In genomic region chr4:130043796-130044195, GRCh38 we compare ENCODE assay signal across 10 cellular contexts.
DNase-seq lines count a peak whose midpoint lies in the region; ATAC-seq, FAIRE-seq and TF ChIP-seq lines count a peak whose summit lies in the region.
"Had no signal": no experiment of that assay in that cellular context is flagged by ENCODE, and none has a peak within 500 bp of the region (broad histone marks: within the 10 kb centered on the region; RNA-seq: fewer than 3 reads in every experiment).

No MANE protein-coding gene starts in this region.

- no peaks in the 10 kb centered on the region for H3K36me3 ChIP-seq in right lobe of liver

- no peak for TF ChIP-seq CTCF in right lobe of liver (IDR thresholded peaks at IDR 0.05)

- H3K36me3 Mint-ChIP-seq in activated naive CD4-positive, alpha-beta T cell treated with anti-CD3 and anti-CD28 coated beads, Interleukin-2, amount 10 ng/mL, durations not matched to agents 7 days and 5 days = no peaks in the 10 kb centered on the region

- no peak overlapping the region for H3K4me3 ChIP-seq in right lobe of liver

- H3K27me3 ChIP-seq in right lobe of liver = no peaks in the 10 kb centered on the region

- H3K27me3 Mint-ChIP-seq in activated naive CD4-positive, alpha-beta T cell treated with anti-CD3 and anti-CD28 coated beads, Interleukin-2, amount 10 ng/mL, durations not matched to agents 7 days and 5 days = no peaks in the 10 kb centered on the region

- peak; percentile 72 for DNase-seq in RCC 7860 (ENCODE audit: low spot score)
- no peak for DNase-seq in right lobe of liver
- DNase-seq in stimulated activated CD4-positive, alpha-beta T cell treated with anti-CD3 and anti-CD28 coated beads, Interleukin-2, amount 100 ng/mL, for 24 hours = no peak
- no peak for DNase-seq in activated naive CD4-positive, alpha-beta T cell treated with anti-CD3 and anti-CD28 coated beads, Interleukin-2, amount 10 ng/mL, durations not matched to agents 7 days and 5 days
- DNase-seq in activated T-cell treated with anti-CD3 and anti-CD28 coated beads, Interleukin-2, amount 50 U/mL, for 48 hours = no peak
- DNase-seq: activated CD4-positive, alpha-beta T cell treated with anti-CD3 and anti-CD28 coated beads, Interleukin-2, amount 50 U/mL, for 1 hour; NCI-H187 had no signal

- peaks cover 0 to 24% (median 6%) of the 10 kb centered on the region in 4 donors for H3K4me1 ChIP-seq in right lobe of liver

- TF ChIP-seq POLR2A in right lobe of liver (IDR thresholded peaks at IDR 0.05) = no peak

- H3K4me1 Mint-ChIP-seq in activated naive CD4-positive, alpha-beta T cell treated with anti-CD3 and anti-CD28 coated beads, Interleukin-2, amount 10 ng/mL, durations not matched to agents 7 days and 5 days = no peaks in the 10 kb centered on the region

- H3K9me3 ChIP-seq in right lobe of liver = no peaks in the 10 kb centered on the region

- H3K4me3 Mint-ChIP-seq in activated naive CD4-positive, alpha-beta T cell treated with anti-CD3 and anti-CD28 coated beads, Interleukin-2, amount 10 ng/mL, durations not matched to agents 7 days and 5 days = no peak overlapping the region

- H3K9me3 Mint-ChIP-seq in activated naive CD4-positive, alpha-beta T cell treated with anti-CD3 and anti-CD28 coated beads, Interleukin-2, amount 10 ng/mL, durations not matched to agents 7 days and 5 days = no peaks in the 10 kb centered on the region

- intact Hi-C loops in right lobe of liver (cut with DNase I) = no loop called here

- H3K27ac Mint-ChIP-seq in activated naive CD4-positive, alpha-beta T cell treated with anti-CD3 and anti-CD28 coated beads, Interleukin-2, amount 10 ng/mL, durations not matched to agents 7 days and 5 days = no peak overlapping the region

- 0% methylated on average over 1 of the region's 1 CpG for WGBS in right lobe of liver (ENCODE audit: insufficient coverage, low coverage, low lambda C conversion rate, missing lambda C conversion rate)

- H3K27ac ChIP-seq in right lobe of liver = peak overlapping the region in 1 of 3 donors; percentile 6

- FAIRE-seq in RCC 7860 (lab: Jason Lieb, UNC) = peak; percentile 86

- ATAC-seq in GM18870 (IDR thresholded peaks at IDR 0.05; ENCODE audit: unreplicated experiment) (peak; percentile 93), HG02678 (IDR thresholded peaks at IDR 0.05; ENCODE audit: unreplicated experiment) (peak; percentile 80), right lobe of liver (peak; percentile 86 to 93 (median 92)), esophagus mucosa (no peak)

- CTCF ChIA-PET in activated naive CD4-positive, alpha-beta T cell treated with anti-CD3 and anti-CD28 coated beads, Interleukin-2, amount 10 ng/mL, durations not matched to agents 7 days and 5 days (lab: Charles Lee) = no interaction called here
